Comparison of ENCODE assay signal across 9 cellular contexts in genomic region chr4:81030617-81031388, GRCh38. TPM values are rescaled to one million over a fixed set of nuclear protein-coding genes. Genes with fewer than 3 reads are reported as not detected.
DNase-seq lines count a peak whose midpoint lies in the region; ATAC-seq, FAIRE-seq and TF ChIP-seq lines count a peak whose summit lies in the region.
"Had no signal": no experiment of that assay in that cellular context is flagged by ENCODE, and none has a peak within 500 bp of the region (broad histone marks: within the 10 kb centered on the region; RNA-seq: fewer than 3 reads in every experiment).

Gene BMP3 (plus strand): TSS chr4:81030708. CDS start chr4:81031285, 577 bp downstream.

- H3K36me3 ChIP-seq in HEK293 (ENCODE audit: control insufficient read depth in 2 of 2, insufficient read depth in 1 of 2, low read length in 2 of 2): no peaks in the 10 kb centered on the region

- H3K36me3 Mint-ChIP-seq in glutamatergic neuron (ENCODE audit: unreplicated experiment) (no peaks in the 10 kb centered on the region), progenitor cell of endocrine pancreas (ENCODE audit: insufficient read depth) (no peaks in the 10 kb centered on the region)

- H3K4me1 Mint-ChIP-seq in glutamatergic neuron (ENCODE audit: low read depth, unreplicated experiment): no peaks in the 10 kb centered on the region
- peaks cover 14% of the 10 kb centered on the region for H3K4me1 Mint-ChIP-seq in progenitor cell of endocrine pancreas (ENCODE audit: low read depth)

- ATAC-seq in HG02973 (IDR thresholded peaks at IDR 0.05; ENCODE audit: unreplicated experiment): no peak
- ATAC-seq: HCT116 had no signal

- H3K4me3 ChIP-seq in HEK293 (ENCODE audit: low read depth, low read length): peak within 1 kb of the TSS; percentile 42
- peak within 1 kb of the TSS; percentile 55 for H3K4me3 ChIP-seq in WI38 (ENCODE audit: low read depth, low read length)

- H3K27ac Mint-ChIP-seq in glutamatergic neuron (ENCODE audit: unreplicated experiment): peak within 1 kb of the TSS; percentile 59
- peak within 1 kb of the TSS; percentile 93 for H3K27ac Mint-ChIP-seq in progenitor cell of endocrine pancreas

- DNase-seq in AG08396 (ENCODE audit: low spot score) (peak; percentile 32), glutamatergic neuron (peak; percentile 62), progenitor cell of endocrine pancreas (ENCODE audit: low spot score, unreplicated experiment) (peak; percentile 20), UCSD-AML1 (lab: John Stamatoyannopoulos, UW; ENCODE audit: unreplicated experiment) (no peak), D721Med (ENCODE audit: insufficient read length, low spot score) (no peak)

- no peaks in the 10 kb centered on the region for H3K9me3 ChIP-seq in HEK293 (ENCODE audit: control insufficient read depth, insufficient read depth, low read depth, low read length)

- peaks cover 6% of the 10 kb centered on the region; the same call in 1 of the 2 replicates for H3K4me1 ChIP-seq in HEK293 (ENCODE audit: control insufficient read depth, insufficient read depth, low read length)

- H3K4me3 Mint-ChIP-seq in glutamatergic neuron (ENCODE audit: unreplicated experiment): peak within 1 kb of the TSS; percentile 99
- H3K4me3 Mint-ChIP-seq in progenitor cell of endocrine pancreas (ENCODE audit: low read depth): peak within 1 kb of the TSS; percentile 94

- CTCF ChIA-PET in HEK293 (lab: Yijun Ruan, JAX): interaction anchor here (1.5 kb wide), 1 partner anchor 9 kb away, joined by 8 read pairs; no protein-coding TSS in a partner anchor

- POLR2A ChIA-PET in HEK293 (lab: Yijun Ruan, JAX): interaction anchor here (0.5 to 1.2 kb wide), 3 partner anchors 9 to 832 kb away, joined by 3 to 5 read pairs (median 3); no protein-coding TSS in a partner anchor

- FAIRE-seq in D721Med (lab: Jason Lieb, UNC): no peak

- peaks cover 7% of the 10 kb centered on the region for H3K9me3 Mint-ChIP-seq in glutamatergic neuron (ENCODE audit: unreplicated experiment)
- H3K9me3 Mint-ChIP-seq in progenitor cell of endocrine pancreas (ENCODE audit: low read depth): no peaks in the 10 kb centered on the region

- peak within 1 kb of the TSS; percentile 80; the same call in 1 of the 2 replicates for H3K27ac ChIP-seq in HEK293 (ENCODE audit: extremely low read depth, low read depth, low read length)

- peaks cover 19% of the 10 kb centered on the region for H3K27me3 Mint-ChIP-seq in glutamatergic neuron (ENCODE audit: unreplicated experiment)
- H3K27me3 Mint-ChIP-seq in progenitor cell of endocrine pancreas: peaks cover 87% of the 10 kb centered on the region

- TF ChIP-seq CTCF in HEK293 (tag by site-specific recombination; IDR thresholded peaks at IDR 0.05): no peak
- no peak for TF ChIP-seq CTCF in WI38 (IDR thresholded peaks at IDR 0.05; ENCODE audit: low read depth, low read length)
- no peak for TF ChIP-seq CTCF in glutamatergic neuron (IDR thresholded peaks at IDR 0.05; ENCODE audit: partially characterized antibody, unreplicated experiment)
- TF ChIP-seq CTCF in progenitor cell of endocrine pancreas (IDR thresholded peaks at IDR 0.05; ENCODE audit: unreplicated experiment): no peak
- TF ChIP-seq CTCF in D721Med (IDR thresholded peaks at IDR 0.05; ENCODE audit: insufficient read depth, missing control alignments): no peak

TF ChIP-seq in HEK293, 187 proteins besides CTCF, POLR2A, EP300 and RAD21 (continues in another document):
- TF ChIP-seq ZNF530 (tag by site-specific recombination; IDR thresholded peaks at IDR 0.05; ENCODE audit: low read depth): no peak
- TF ChIP-seq ZBTB48 (tag by site-specific recombination; IDR thresholded peaks at IDR 0.05): peak; percentile 10; the same call in 1 of the 2 replicates
- TF ChIP-seq ZSCAN23 (tag by site-specific recombination; IDR thresholded peaks at IDR 0.05): no peak
- TF ChIP-seq ZNF148 (tag by site-specific recombination; IDR thresholded peaks at IDR 0.05; ENCODE audit: borderline replicate concordance): no peak
- TF ChIP-seq MZF1 (tag by site-specific recombination; IDR thresholded peaks at IDR 0.05; ENCODE audit: borderline replicate concordance): no peak
- TF ChIP-seq IKZF3 (tag by site-specific recombination; IDR thresholded peaks at IDR 0.05): 0 out of 2 replicates have a peak, but pooled peaks have one; percentile 19
- 0 out of 2 replicates have a peak, but pooled peaks have one; percentile 9 for TF ChIP-seq ZBTB6 (tag by site-specific recombination; IDR thresholded peaks at IDR 0.05)
- TF ChIP-seq ZNF398 (tag by site-specific recombination; IDR thresholded peaks at IDR 0.05): peak; percentile 82
- TF ChIP-seq ZNF366 (tag by site-specific recombination; conservative IDR thresholded peaks at IDR 0.05): 0 out of 2 replicates have a peak, but pooled peaks have one; percentile 54
- peak; percentile 60 for TF ChIP-seq ZBTB17 (tag by site-specific recombination; IDR thresholded peaks at IDR 0.05)
- peak; percentile 16; the same call in 1 of the 2 replicates for TF ChIP-seq KLF16 (tag by site-specific recombination; IDR thresholded peaks at IDR 0.05)
- TF ChIP-seq ZNF138 (tag by site-specific recombination; IDR thresholded peaks at IDR 0.05; ENCODE audit: borderline replicate concordance): no peak
- 0 out of 2 replicates have a peak, but pooled peaks have one; percentile 30 for TF ChIP-seq WT1 (tag by site-specific recombination; IDR thresholded peaks at IDR 0.05)
- no peak for TF ChIP-seq ZNF350 (tag by site-specific recombination; IDR thresholded peaks at IDR 0.05)
- TF ChIP-seq HIC1 (tag by site-specific recombination; IDR thresholded peaks at IDR 0.05): no peak
- no peak for TF ChIP-seq GLIS2 (tag by site-specific recombination; IDR thresholded peaks at IDR 0.05)
- no peak for TF ChIP-seq ZNF202 (tag by site-specific recombination; IDR thresholded peaks at IDR 0.05; ENCODE audit: borderline replicate concordance)
- TF ChIP-seq ZNF335 (tag by site-specific recombination; conservative IDR thresholded peaks at IDR 0.05): 0 out of 2 replicates have a peak, but pooled peaks have one; percentile 45

RNA-seq across cellular contexts. Expression of gene BMP3, which starts in this region (rescaled TPM):
- total RNA-seq in glutamatergic neuron (ENCODE audit: unreplicated experiment) (1.8 TPM), progenitor cell of endocrine pancreas (4.9 and 10.9 TPM in 2 replicates)

Comparison
In these comparisons a context has a peak if more than half of its experiments do, and no peak if none do; other contexts are left out.
1. DNase-seq: peak in AG08396 (single experiment), glutamatergic neuron (single experiment) and progenitor cell of endocrine pancreas (single experiment); none in UCSD-AML1 (single experiment) and D721Med (single experiment).